Comparison of ENCODE assay signal across 12 cellular contexts in the genomic region with DNA sequence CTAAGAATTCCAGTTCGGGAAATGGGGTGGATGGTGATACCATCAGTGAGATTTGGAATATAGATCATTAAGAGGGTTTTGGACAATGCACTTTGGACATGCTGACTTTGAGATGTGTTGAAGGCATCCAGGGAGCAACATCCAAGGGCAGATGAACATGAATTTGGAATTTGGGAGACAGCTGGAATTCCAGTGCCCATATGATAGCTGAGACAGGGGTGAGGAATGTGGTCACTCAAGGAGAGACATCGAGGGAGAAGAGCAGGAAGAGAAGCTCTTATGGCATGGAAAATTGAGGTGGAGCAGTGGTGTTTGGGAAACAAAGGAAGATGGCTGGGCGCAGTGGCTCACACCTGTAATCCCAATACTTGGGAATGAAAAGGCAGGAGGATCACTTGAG. TPM values are rescaled to one million over a fixed set of nuclear protein-coding genes. Genes with fewer than 3 reads are reported as not detected.
DNase-seq lines count a peak whose midpoint lies in the region; TF ChIP-seq lines count a peak whose summit lies in the region.
"Had no signal": no experiment of that assay in that cellular context is flagged by ENCODE, and none has a peak within 500 bp of the region (broad histone marks: within the 10 kb centered on the region; RNA-seq: fewer than 3 reads in every experiment).

No MANE protein-coding gene starts in this region.

- H3F3A ChIP-seq in MM.1S (ENCODE audit: insufficient read depth, low read length) = no peaks in the 10 kb centered on the region

- H3K36me3 Mint-ChIP-seq in MCF 10A (ENCODE audit: insufficient read depth, unreplicated experiment) = no peaks in the 10 kb centered on the region
- H3K36me3 Mint-ChIP-seq in activated T-helper 1 cell treated with anti-CD3 and anti-CD28 coated beads, Interleukin-12 subunit alpha, Interleukin-12 subunit beta, Interleukin-2, Interleukin-4 antibody, amounts not matched to agents 30 ng/mL and 10 ng/mL and 1 ng/mL, durations not matched to agents 14 hours and 24 hours and 36 hours (ENCODE audit: low read depth) = peaks cover 6% of the 10 kb centered on the region
- H3K36me3 Mint-ChIP-seq: CD8-positive, alpha-beta memory T cell had no signal

- H3K27me3 Mint-ChIP-seq in MCF 10A (ENCODE audit: insufficient read depth, unreplicated experiment) = no peaks in the 10 kb centered on the region
- H3K27me3 Mint-ChIP-seq in activated T-helper 1 cell treated with anti-CD3 and anti-CD28 coated beads, Interleukin-12 subunit alpha, Interleukin-12 subunit beta, Interleukin-2, Interleukin-4 antibody, amounts not matched to agents 30 ng/mL and 10 ng/mL and 1 ng/mL, durations not matched to agents 14 hours and 24 hours and 36 hours (ENCODE audit: insufficient read depth) = no peaks in the 10 kb centered on the region

- no peak overlapping the region for H3K9ac ChIP-seq in MM.1S (ENCODE audit: low read length)
- H3K9ac ChIP-seq: GM23248 had no signal

- H3K27ac Mint-ChIP-seq in MCF 10A (ENCODE audit: low read depth, unreplicated experiment) = peak overlapping the region; percentile 3
- H3K27ac Mint-ChIP-seq in activated T-helper 1 cell treated with anti-CD3 and anti-CD28 coated beads, Interleukin-12 subunit alpha, Interleukin-12 subunit beta, Interleukin-2, Interleukin-4 antibody, amounts not matched to agents 30 ng/mL and 10 ng/mL and 1 ng/mL, durations not matched to agents 14 hours and 24 hours and 36 hours = peak overlapping the region; percentile 62

- H3K4me3 ChIP-seq in breast epithelium = no peak overlapping the region
- no peak overlapping the region for H3K4me3 ChIP-seq in MM.1S (ENCODE audit: low read length)
- H3K4me3 ChIP-seq: GM12878, GM23248 had no signal

- CTCF ChIA-PET in MCF 10A (lab: Yijun Ruan, JAX) = interaction anchor here (0.6 to 3.0 kb wide), 5 partner anchors 10 to 138 kb away, joined by 3 to 24 read pairs (median 4); no protein-coding TSS in a partner anchor

- no peaks in the 10 kb centered on the region for H3K79me2 ChIP-seq in MM.1S (ENCODE audit: low read length)

- H2AFZ ChIP-seq in MM.1S (ENCODE audit: low read length) = no peak overlapping the region
- H2AFZ ChIP-seq: GM23248 had no signal

- H3K36me3 ChIP-seq in breast epithelium (no peaks in the 10 kb centered on the region), MM.1S (replicated peaks; ENCODE audit: insufficient read depth, low read length) (no peaks in the 10 kb centered on the region)

- TF ChIP-seq CTCF in MCF 10A (IDR thresholded peaks at IDR 0.05; ENCODE audit: unreplicated experiment) = no peak
- no peak for TF ChIP-seq CTCF in breast epithelium (IDR thresholded peaks at IDR 0.05)
- no peak for TF ChIP-seq CTCF in MM.1S (IDR thresholded peaks at IDR 0.05; ENCODE audit: low read length)

- H3K4me1 ChIP-seq in breast epithelium (no peaks in the 10 kb centered on the region), MM.1S (ENCODE audit: low read length) (0 out of 2 replicates have a peak, but pooled peaks cover under 1% of the 10 kb centered on the region)

- intact Hi-C loops in MCF 10A (cut with micrococcal nuclease) = no loop called here
- intact Hi-C loops in breast epithelium (cut with DNase I; ENCODE audit: low total_unique reads) = no loop called here
- intact Hi-C loops in activated T-helper 1 cell treated with anti-CD3 and anti-CD28 coated beads, Interleukin-12 subunit alpha, Interleukin-12 subunit beta, Interleukin-2, Interleukin-4 antibody, amounts not matched to agents 30 ng/mL and 10 ng/mL and 1 ng/mL, durations not matched to agents 14 hours and 24 hours and 36 hours (cut with micrococcal nuclease) = no loop called here

- POLR2A ChIA-PET in MCF 10A (lab: Yijun Ruan, JAX) = interaction anchor here (1.2 to 3.0 kb wide), 2 partner anchors 9 to 11 kb away, joined by 3 to 13 read pairs; a partner anchor contains a TSS

- H3K27me3 ChIP-seq in breast epithelium = no peaks in the 10 kb centered on the region
- no peaks in the 10 kb centered on the region for H3K27me3 ChIP-seq in MM.1S (replicated peaks; ENCODE audit: insufficient read depth, low read length)

- no peaks in the 10 kb centered on the region for H3K9me2 ChIP-seq in MM.1S (replicated peaks; ENCODE audit: insufficient read depth, low read length)

- DNase-seq in MCF 10A (ENCODE audit: unreplicated experiment) = no peak
- no peak for DNase-seq in breast epithelium (ENCODE audit: low spot score in 2 of 2)
- DNase-seq in EH (ENCODE audit: low read depth) = peak; percentile 62
- DNase-seq in activated T-helper 1 cell treated with anti-CD3 and anti-CD28 coated beads, Interleukin-12 subunit alpha, Interleukin-12 subunit beta, Interleukin-2, Interleukin-4 antibody, amounts not matched to agents 30 ng/mL and 10 ng/mL and 1 ng/mL, durations not matched to agents 14 hours and 24 hours and 36 hours (ENCODE audit: low spot score) = no peak
- no peak for DNase-seq in DMS 273 treated with DMSO at 0.1 percent for 48 hours (lab: John Stamatoyannopoulos, UW)
- DNase-seq in NCI-H345 (lab: John Stamatoyannopoulos, UW) = no peak
- DNase-seq in MM.1S = no peak
- DNase-seq: ACHN; Caco-2; CD8-positive, alpha-beta memory T cell; GM23248 had no signal

- H3K4me3 Mint-ChIP-seq in MCF 10A (ENCODE audit: unreplicated experiment) = no peak overlapping the region
- H3K4me3 Mint-ChIP-seq in activated T-helper 1 cell treated with anti-CD3 and anti-CD28 coated beads, Interleukin-12 subunit alpha, Interleukin-12 subunit beta, Interleukin-2, Interleukin-4 antibody, amounts not matched to agents 30 ng/mL and 10 ng/mL and 1 ng/mL, durations not matched to agents 14 hours and 24 hours and 36 hours = no peak overlapping the region
- H3K4me3 Mint-ChIP-seq: CD8-positive, alpha-beta memory T cell had no signal

- H3K4me1 Mint-ChIP-seq in MCF 10A (ENCODE audit: insufficient read depth, unreplicated experiment) = peaks cover 15% of the 10 kb centered on the region
- H3K4me1 Mint-ChIP-seq in activated T-helper 1 cell treated with anti-CD3 and anti-CD28 coated beads, Interleukin-12 subunit alpha, Interleukin-12 subunit beta, Interleukin-2, Interleukin-4 antibody, amounts not matched to agents 30 ng/mL and 10 ng/mL and 1 ng/mL, durations not matched to agents 14 hours and 24 hours and 36 hours (ENCODE audit: low read depth) = peaks cover 61% of the 10 kb centered on the region

- no TSS peak for BruUV-seq in MCF 10A (replicated peaks; lab: Mats Ljungman, UMichigan)

- no peak overlapping the region for H3K27ac ChIP-seq in breast epithelium
- H3K27ac ChIP-seq in MM.1S (ENCODE audit: low read length) = no peak overlapping the region
- H3K27ac ChIP-seq: GM23248 had no signal

- H3K4me2 ChIP-seq in MM.1S (ENCODE audit: low read depth, low read length) = no peak overlapping the region

- no peaks in the 10 kb centered on the region for H3K9me3 Mint-ChIP-seq in MCF 10A (ENCODE audit: unreplicated experiment)
- H3K9me3 Mint-ChIP-seq in activated T-helper 1 cell treated with anti-CD3 and anti-CD28 coated beads, Interleukin-12 subunit alpha, Interleukin-12 subunit beta, Interleukin-2, Interleukin-4 antibody, amounts not matched to agents 30 ng/mL and 10 ng/mL and 1 ng/mL, durations not matched to agents 14 hours and 24 hours and 36 hours = no peaks in the 10 kb centered on the region
- H3K9me3 Mint-ChIP-seq: CD8-positive, alpha-beta memory T cell had no signal

- H4K20me1 ChIP-seq in MM.1S (ENCODE audit: insufficient read depth, low read length) = no peaks in the 10 kb centered on the region

- H3K9me3 ChIP-seq in breast epithelium (no peaks in the 10 kb centered on the region), MM.1S (replicated peaks; ENCODE audit: insufficient read depth, low read length) (no peaks in the 10 kb centered on the region)
- H3K9me3 ChIP-seq: Caco-2 had no signal

- no peak for TF ChIP-seq POLR2A in breast epithelium (IDR thresholded peaks at IDR 0.05)

RNA-seq across cellular contexts. Expression of a gene that starts 11.8 kb away (rescaled TPM):
- total RNA-seq in MCF 10A (2022) (151 and 154 TPM in 2 replicates), breast epithelium (10 to 100 TPM; 30.9 to 52.4 (median 38.6) TPM)
- total RNA-seq in activated T-helper 1 cell treated with anti-CD3 and anti-CD28 coated beads, Interleukin-12 subunit alpha, Interleukin-12 subunit beta, Interleukin-2, Interleukin-4 antibody, amounts not matched to agents 30 ng/mL and 10 ng/mL and 1 ng/mL, durations not matched to agents 14 hours and 24 hours and 36 hours = 595 and 619 TPM in 2 replicates
